ENCODE assay signal across 21 cellular contexts in genomic region chr17:27920569-27920968, GRCh38.
"Had no signal": no experiment of that assay in that cellular context is flagged by ENCODE, and none has a peak within 500 bp of the region (broad histone marks: within the 10 kb centered on the region; RNA-seq: fewer than 3 reads in every experiment).

No MANE protein-coding gene starts in this region.

- H3K27ac ChIP-seq: esophagus muscularis mucosa, spleen had no signal

- H3K9me3 ChIP-seq: spleen had no signal

- ATAC-seq: activated CD8-positive, alpha-beta T cell treated with anti-CD3 and anti-CD28 coated beads, Interleukin-2, amount 10 ng/mL, durations not matched to agents 7 days and 5 days; naive thymus-derived CD4-positive, alpha-beta T cell had no signal

- H3K36me3 ChIP-seq: esophagus muscularis mucosa, spleen had no signal

- FAIRE-seq: colon, frontal cortex had no signal

- H3K27ac Mint-ChIP-seq: activated CD4-positive, alpha-beta T cell treated with anti-CD3 and anti-CD28 coated beads, Interleukin-2, amount 10 ng/mL, durations not matched to agents 7 days and 5 days; activated CD8-positive, alpha-beta T cell treated with anti-CD3 and anti-CD28 coated beads, Interleukin-2, amount 10 ng/mL, durations not matched to agents 7 days and 5 days; activated naive CD4-positive, alpha-beta T cell treated with anti-CD3 and anti-CD28 coated beads, Interleukin-2, amount 50 U/mL, for 24 hours; brain; naive thymus-derived CD4-positive, alpha-beta T cell had no signal

- H3K4me1 Mint-ChIP-seq: activated CD4-positive, alpha-beta T cell treated with anti-CD3 and anti-CD28 coated beads, Interleukin-2, amount 10 ng/mL, durations not matched to agents 7 days and 5 days; activated naive CD4-positive, alpha-beta T cell treated with anti-CD3 and anti-CD28 coated beads, Interleukin-2, amount 50 U/mL, for 24 hours; central memory CD8-positive, alpha-beta T cell; naive thymus-derived CD4-positive, alpha-beta T cell had no signal

- DNase-seq: activated CD4-positive, alpha-beta T cell treated with anti-CD3 and anti-CD28 coated beads, Interleukin-2, amount 10 ng/mL, durations not matched to agents 7 days and 5 days; activated CD8-positive, alpha-beta T cell treated with anti-CD3 and anti-CD28 coated beads, Interleukin-2, amount 10 ng/mL, durations not matched to agents 7 days and 5 days; activated gamma-delta T cell treated with Interleukin-2 at 50 U/mL for 16 hours; activated T-cell treated with anti-CD3 and anti-CD28 coated beads, Interleukin-2, amount 50 U/mL, for 1 hour; aorta; effector memory CD4-positive, alpha-beta T cell; glutamatergic neuron; naive thymus-derived CD4-positive, alpha-beta T cell; occipital lobe; spleen; stimulated activated CD4-positive, alpha-beta T cell treated with anti-CD3 and anti-CD28 coated beads, Interleukin-4, amount 100 ng/mL, for 1 hour; stimulated activated naive CD4-positive, alpha-beta T cell; T-helper 9 cell had no signal

- H3K27me3 Mint-ChIP-seq: activated naive CD4-positive, alpha-beta T cell treated with anti-CD3 and anti-CD28 coated beads, Interleukin-2, amount 50 U/mL, for 24 hours; brain had no signal

- H3K9me3 Mint-ChIP-seq: activated CD4-positive, alpha-beta T cell treated with anti-CD3 and anti-CD28 coated beads, Interleukin-2, amount 10 ng/mL, durations not matched to agents 7 days and 5 days; activated naive CD4-positive, alpha-beta T cell treated with anti-CD3 and anti-CD28 coated beads, Interleukin-2, amount 50 U/mL, for 24 hours; central memory CD8-positive, alpha-beta T cell; naive thymus-derived CD4-positive, alpha-beta T cell; neural crest cell had no signal

- H3K27me3 ChIP-seq: spleen had no signal

- H3K36me3 Mint-ChIP-seq: activated naive CD4-positive, alpha-beta T cell treated with anti-CD3 and anti-CD28 coated beads, Interleukin-2, amount 50 U/mL, for 24 hours; brain; naive thymus-derived CD4-positive, alpha-beta T cell had no signal

- H3K4me3 ChIP-seq: esophagus muscularis mucosa, lung, spleen had no signal

- H3K4me3 Mint-ChIP-seq: activated CD4-positive, alpha-beta T cell treated with anti-CD3 and anti-CD28 coated beads, Interleukin-2, amount 10 ng/mL, durations not matched to agents 7 days and 5 days; activated CD8-positive, alpha-beta T cell treated with anti-CD3 and anti-CD28 coated beads, Interleukin-2, amount 10 ng/mL, durations not matched to agents 7 days and 5 days; activated naive CD4-positive, alpha-beta T cell treated with anti-CD3 and anti-CD28 coated beads, Interleukin-2, amount 50 U/mL, for 24 hours; brain; central memory CD8-positive, alpha-beta T cell; naive thymus-derived CD4-positive, alpha-beta T cell; neural crest cell had no signal

- H3K4me1 ChIP-seq: esophagus muscularis mucosa, spleen had no signal
